14 cellular contexts compared by ENCODE assay signal in genomic region chr1:183610053-183610452, GRCh38. TPM values are rescaled to one million over a fixed set of nuclear protein-coding genes. Genes with fewer than 3 reads are reported as not detected.
DNase-seq lines count a peak whose midpoint lies in the region; ATAC-seq and TF ChIP-seq lines count a peak whose summit lies in the region.
"Had no signal": no experiment of that assay in that cellular context is flagged by ENCODE, and none has a peak within 500 bp of the region (broad histone marks: within the 10 kb centered on the region; RNA-seq: fewer than 3 reads in every experiment).

No MANE protein-coding gene starts in this region.

- H3K9me3 ChIP-seq in fibroblast of lung (ENCODE audit: control insufficient read depth, insufficient read depth, low read depth, low read length), result no peaks in the 10 kb centered on the region
- H3K9me3 ChIP-seq in prostate gland, result no peaks in the 10 kb centered on the region

- peak overlapping the region; percentile 59 for H3K4me2 ChIP-seq in fibroblast of lung (ENCODE audit: extremely low read depth, insufficient read depth, low read length)

- CTCF ChIA-PET in activated naive CD4-positive, alpha-beta T cell treated with anti-CD3 and anti-CD28 coated beads, Interleukin-2, amount 10 ng/mL, durations not matched to agents 7 days and 5 days (lab: Charles Lee), result interaction anchor here (1.0 to 1.3 kb wide), 4 partner anchors 12 to 306 kb away, joined by 3 to 4 read pairs (median 3); no protein-coding TSS in a partner anchor

- DNase-seq in COR-L47 (lab: John Stamatoyannopoulos, UW) (peak; percentile 57), NCI-H226 (peak; percentile 48), fibroblast of lung (ENCODE audit: low read depth in 2 of 2) (peak; percentile 29 to 42), prostate gland (ENCODE audit: low spot score) (no peak), cortex of kidney (lab: John Stamatoyannopoulos, UW) (no peak)
- DNase-seq in activated naive CD4-positive, alpha-beta T cell treated with anti-CD3 and anti-CD28 coated beads, Interleukin-2, amount 10 ng/mL, durations not matched to agents 7 days and 5 days, result no peak
- DNase-seq in effector memory CD8-positive, alpha-beta T cell, result no peak
- no peak for DNase-seq in activated CD4-positive, alpha-beta T cell treated with anti-CD3 and anti-CD28 coated beads for 4 hours
- DNase-seq: activated CD4-positive, CD25-positive, alpha-beta regulatory T cell treated with anti-CD3 and anti-CD28 coated beads, Interleukin-2, amount 50 U/mL, for 72 hours; activated gamma-delta T cell; naive thymus-derived CD8-positive, alpha-beta T cell had no signal

- no peaks in the 10 kb centered on the region for H3K27me3 ChIP-seq in fibroblast of lung (ENCODE audit: control insufficient read depth, insufficient read depth, low read length)
- no peaks in the 10 kb centered on the region for H3K27me3 ChIP-seq in prostate gland (replicated peaks; ENCODE audit: insufficient read depth)

- H3K4me3 ChIP-seq in fibroblast of lung (replicated peaks in 1 of 4; ENCODE audit: control extremely low read depth in 1 of 4, insufficient read depth in 1 of 4, low read depth in 3 of 4, low read length in 4 of 4) (no peak overlapping the region), prostate gland (no peak overlapping the region)

- H3K4me1 ChIP-seq in fibroblast of lung (ENCODE audit: control insufficient read depth, extremely low read depth, insufficient read depth, low read length) (peaks cover 15% of the 10 kb centered on the region), prostate gland (replicated peaks) (no peaks in the 10 kb centered on the region)

- no peaks in the 10 kb centered on the region for H3K79me2 ChIP-seq in fibroblast of lung (ENCODE audit: control insufficient read depth, insufficient read depth, low read length)

- H3K9ac ChIP-seq in fibroblast of lung (ENCODE audit: insufficient read depth, low read length), result no peak overlapping the region

- H3K4me1 Mint-ChIP-seq in activated naive CD4-positive, alpha-beta T cell treated with anti-CD3 and anti-CD28 coated beads, Interleukin-2, amount 10 ng/mL, durations not matched to agents 7 days and 5 days, result no peaks in the 10 kb centered on the region
- H3K4me1 Mint-ChIP-seq in effector memory CD8-positive, alpha-beta T cell (ENCODE audit: low read depth in 2 of 2), result no peaks in the 10 kb centered on the region

- 12% methylated on average over 1 of the region's 1 CpG for WGBS in prostate gland

- TF ChIP-seq CTCF in fibroblast of lung (conservative IDR thresholded peaks at IDR 0.05 in 1 of 2, IDR thresholded peaks at IDR 0.05 in 1 of 2; ENCODE audit: low read depth in 1 of 2, low read length in 2 of 2) (no peak), prostate gland (IDR thresholded peaks at IDR 0.05) (no peak)

- no peak overlapping the region for H3K27ac Mint-ChIP-seq in activated naive CD4-positive, alpha-beta T cell treated with anti-CD3 and anti-CD28 coated beads, Interleukin-2, amount 10 ng/mL, durations not matched to agents 7 days and 5 days
- H3K27ac Mint-ChIP-seq in effector memory CD8-positive, alpha-beta T cell, result no peak overlapping the region
- H3K27ac Mint-ChIP-seq: naive thymus-derived CD8-positive, alpha-beta T cell had no signal

- no peaks in the 10 kb centered on the region for H3K36me3 Mint-ChIP-seq in activated naive CD4-positive, alpha-beta T cell treated with anti-CD3 and anti-CD28 coated beads, Interleukin-2, amount 10 ng/mL, durations not matched to agents 7 days and 5 days
- H3K36me3 Mint-ChIP-seq in effector memory CD8-positive, alpha-beta T cell (ENCODE audit: insufficient read depth), result no peaks in the 10 kb centered on the region

- intact Hi-C loops in prostate gland (cut with DNase I), result no loop called here

- H3K36me3 ChIP-seq in fibroblast of lung (ENCODE audit: control insufficient read depth, insufficient read depth, low read length), result no peaks in the 10 kb centered on the region
- no peaks in the 10 kb centered on the region for H3K36me3 ChIP-seq in prostate gland

- H3K4me3 Mint-ChIP-seq in activated naive CD4-positive, alpha-beta T cell treated with anti-CD3 and anti-CD28 coated beads, Interleukin-2, amount 10 ng/mL, durations not matched to agents 7 days and 5 days, result no peak overlapping the region
- H3K4me3 Mint-ChIP-seq in effector memory CD8-positive, alpha-beta T cell, result no peak overlapping the region
- H3K4me3 Mint-ChIP-seq: naive thymus-derived CD8-positive, alpha-beta T cell had no signal

- no peaks in the 10 kb centered on the region for H3K9me3 Mint-ChIP-seq in activated naive CD4-positive, alpha-beta T cell treated with anti-CD3 and anti-CD28 coated beads, Interleukin-2, amount 10 ng/mL, durations not matched to agents 7 days and 5 days
- H3K9me3 Mint-ChIP-seq in effector memory CD8-positive, alpha-beta T cell, result no peaks in the 10 kb centered on the region
- H3K9me3 Mint-ChIP-seq: naive thymus-derived CD8-positive, alpha-beta T cell had no signal

- no peaks in the 10 kb centered on the region for H4K20me1 ChIP-seq in fibroblast of lung (ENCODE audit: control insufficient read depth, extremely low read depth, insufficient read depth, low read length)

- ATAC-seq in effector memory CD8-positive, alpha-beta T cell (replicated peaks), result no peak
- ATAC-seq: naive thymus-derived CD8-positive, alpha-beta T cell had no signal

- peak overlapping the region; percentile 57 for H2AFZ ChIP-seq in fibroblast of lung (ENCODE audit: low read length)

- peak overlapping the region; percentile 30 for H3K27ac ChIP-seq in fibroblast of lung (ENCODE audit: insufficient read depth, low read length)
- peak overlapping the region; percentile 31 for H3K27ac ChIP-seq in prostate gland
- H3K27ac ChIP-seq: C4-2B had no signal

- peaks cover 47% of the 10 kb centered on the region for H3K27me3 Mint-ChIP-seq in activated naive CD4-positive, alpha-beta T cell treated with anti-CD3 and anti-CD28 coated beads, Interleukin-2, amount 10 ng/mL, durations not matched to agents 7 days and 5 days
- peaks cover 13 to 37% of the 10 kb centered on the region in 2 donors for H3K27me3 Mint-ChIP-seq in effector memory CD8-positive, alpha-beta T cell

- no peak for TF ChIP-seq POLR2A in prostate gland (IDR thresholded peaks at IDR 0.05)

RNA-seq across cellular contexts. Expression of gene NCF2, which starts 19.8 kb away (rescaled TPM):
- total RNA-seq in fibroblast of lung (0.77 and 2.6 TPM in 2 replicates), prostate gland (1 to 10 TPM; 2.1 to 5.6 TPM)
- 0.43 and 1.2 TPM in 2 replicates for polyA plus RNA-seq in fibroblast of lung
- 0.16 and 0.59 TPM in 2 replicates for polyA plus RNA-seq in fibroblast of lung (2012)
- polyA minus RNA-seq in fibroblast of lung (ENCODE audit: low replicate concordance), result 1.2 TPM in 1 of 2 replicates, not detected in the other

RNA-seq across cellular contexts. Expression of gene ARPC5, which starts 25.5 kb away (rescaled TPM):
- total RNA-seq in fibroblast of lung (83.5 and 142 TPM in 2 replicates), prostate gland (10 to 100 TPM; 62.9 to 92.8 TPM)
- 242 and 350 TPM in 2 replicates for polyA plus RNA-seq in fibroblast of lung
- polyA plus RNA-seq in fibroblast of lung (2012), result 304 and 394 TPM in 2 replicates
- polyA minus RNA-seq in fibroblast of lung (ENCODE audit: low replicate concordance), result 35.6 and 40.1 TPM in 2 replicates

RNA-seq across cellular contexts. Expression of gene APOBEC4, which starts 43.1 kb away (rescaled TPM):
- total RNA-seq in fibroblast of lung (not detected in 2 replicates), prostate gland (under 1 TPM in 1 of 2 donors, not detected in 1; 0.34 TPM)
- polyA plus RNA-seq in fibroblast of lung, result not detected in 2 replicates
- not detected in 2 replicates for polyA plus RNA-seq in fibroblast of lung (2012)
- polyA minus RNA-seq in fibroblast of lung (ENCODE audit: low replicate concordance), result not detected in 2 replicates
- total RNA-seq: HT-29; naive thymus-derived CD8-positive, alpha-beta T cell; ureter had no signal
- polyA plus RNA-seq: naive thymus-derived CD8-positive, alpha-beta T cell had no signal

Comparison
In these comparisons a context has a peak if more than half of its experiments do, and no peak if none do; other contexts are left out.
1. DNase-seq: peak in COR-L47 (single experiment), NCI-H226 (single experiment) and fibroblast of lung (2 of 2); none in prostate gland (single experiment), cortex of kidney (single experiment), activated naive CD4-positive, alpha-beta T cell treated with anti-CD3 and anti-CD28 coated beads, Interleukin-2, amount 10 ng/mL, durations not matched to agents 7 days and 5 days (single experiment), effector memory CD8-positive, alpha-beta T cell (0 of 3) and activated CD4-positive, alpha-beta T cell treated with anti-CD3 and anti-CD28 coated beads for 4 hours (0 of 2).